ENCODE assay signal across 1 cellular context in the genomic region with DNA sequence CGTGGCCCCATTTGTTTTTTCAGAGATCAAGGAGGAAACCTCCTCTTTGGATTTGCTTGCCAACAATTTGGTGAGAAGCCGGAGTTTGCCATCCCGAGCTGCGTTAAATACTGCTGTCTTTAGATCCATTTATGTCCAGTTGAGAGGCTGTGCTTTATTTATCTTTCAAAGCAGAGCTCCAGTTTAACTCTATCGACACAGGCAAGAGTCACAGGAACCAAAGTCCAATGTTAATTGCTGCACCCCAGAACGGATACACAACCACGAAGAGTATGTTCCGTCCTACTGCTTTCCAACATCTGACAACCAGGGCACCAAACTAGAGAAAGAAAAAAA.
TF ChIP-seq lines count a peak whose summit lies in the region.

No MANE protein-coding gene starts in this region.

TF ChIP-seq in HepG2, 621 proteins besides CTCF, POLR2A, EP300 and RAD21 (continued from another document and continues in another):
- TF ChIP-seq, protein P1, sequence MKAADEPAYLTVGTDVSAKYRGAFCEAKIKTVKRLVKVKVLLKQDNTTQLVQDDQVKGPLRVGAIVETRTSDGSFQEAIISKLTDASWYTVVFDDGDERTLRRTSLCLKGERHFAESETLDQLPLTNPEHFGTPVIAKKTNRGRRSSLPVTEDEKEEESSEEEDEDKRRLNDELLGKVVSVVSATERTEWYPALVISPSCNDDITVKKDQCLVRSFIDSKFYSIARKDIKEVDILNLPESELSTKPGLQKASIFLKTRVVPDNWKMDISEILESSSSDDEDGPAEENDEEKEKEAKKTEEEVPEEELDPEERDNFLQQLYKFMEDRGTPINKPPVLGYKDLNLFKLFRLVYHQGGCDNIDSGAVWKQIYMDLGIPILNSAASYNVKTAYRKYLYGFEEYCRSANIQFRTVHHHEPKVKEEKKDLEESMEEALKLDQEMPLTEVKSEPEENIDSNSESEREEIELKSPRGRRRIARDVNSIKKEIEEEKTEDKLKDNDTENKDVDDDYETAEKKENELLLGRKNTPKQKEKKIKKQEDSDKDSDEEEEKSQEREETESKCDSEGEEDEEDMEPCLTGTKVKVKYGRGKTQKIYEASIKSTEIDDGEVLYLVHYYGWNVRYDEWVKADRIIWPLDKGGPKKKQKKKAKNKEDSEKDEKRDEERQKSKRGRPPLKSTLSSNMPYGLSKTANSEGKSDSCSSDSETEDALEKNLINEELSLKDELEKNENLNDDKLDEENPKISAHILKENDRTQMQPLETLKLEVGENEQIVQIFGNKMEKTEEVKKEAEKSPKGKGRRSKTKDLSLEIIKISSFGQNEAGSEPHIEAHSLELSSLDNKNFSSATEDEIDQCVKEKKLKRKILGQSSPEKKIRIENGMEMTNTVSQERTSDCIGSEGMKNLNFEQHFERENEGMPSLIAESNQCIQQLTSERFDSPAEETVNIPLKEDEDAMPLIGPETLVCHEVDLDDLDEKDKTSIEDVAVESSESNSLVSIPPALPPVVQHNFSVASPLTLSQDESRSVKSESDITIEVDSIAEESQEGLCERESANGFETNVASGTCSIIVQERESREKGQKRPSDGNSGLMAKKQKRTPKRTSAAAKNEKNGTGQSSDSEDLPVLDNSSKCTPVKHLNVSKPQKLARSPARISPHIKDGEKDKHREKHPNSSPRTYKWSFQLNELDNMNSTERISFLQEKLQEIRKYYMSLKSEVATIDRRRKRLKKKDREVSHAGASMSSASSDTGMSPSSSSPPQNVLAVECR (CRISPR knock-in tag; IDR thresholded peaks at IDR 0.05; ENCODE audit: borderline replicate concordance) = peak; percentile 56; the same call in 1 of the 2 replicates
- TF ChIP-seq, protein P2, sequence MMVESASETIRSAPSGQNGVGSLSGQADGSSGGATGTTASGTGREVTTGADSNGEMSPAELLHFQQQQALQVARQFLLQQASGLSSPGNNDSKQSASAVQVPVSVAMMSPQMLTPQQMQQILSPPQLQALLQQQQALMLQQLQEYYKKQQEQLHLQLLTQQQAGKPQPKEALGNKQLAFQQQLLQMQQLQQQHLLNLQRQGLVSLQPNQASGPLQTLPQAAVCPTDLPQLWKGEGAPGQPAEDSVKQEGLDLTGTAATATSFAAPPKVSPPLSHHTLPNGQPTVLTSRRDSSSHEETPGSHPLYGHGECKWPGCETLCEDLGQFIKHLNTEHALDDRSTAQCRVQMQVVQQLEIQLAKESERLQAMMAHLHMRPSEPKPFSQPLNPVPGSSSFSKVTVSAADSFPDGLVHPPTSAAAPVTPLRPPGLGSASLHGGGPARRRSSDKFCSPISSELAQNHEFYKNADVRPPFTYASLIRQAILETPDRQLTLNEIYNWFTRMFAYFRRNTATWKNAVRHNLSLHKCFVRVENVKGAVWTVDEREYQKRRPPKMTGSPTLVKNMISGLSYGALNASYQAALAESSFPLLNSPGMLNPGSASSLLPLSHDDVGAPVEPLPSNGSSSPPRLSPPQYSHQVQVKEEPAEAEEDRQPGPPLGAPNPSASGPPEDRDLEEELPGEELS (CRISPR knock-in tag; IDR thresholded peaks at IDR 0.05) = peak; percentile 83
- TF ChIP-seq, protein P3, sequence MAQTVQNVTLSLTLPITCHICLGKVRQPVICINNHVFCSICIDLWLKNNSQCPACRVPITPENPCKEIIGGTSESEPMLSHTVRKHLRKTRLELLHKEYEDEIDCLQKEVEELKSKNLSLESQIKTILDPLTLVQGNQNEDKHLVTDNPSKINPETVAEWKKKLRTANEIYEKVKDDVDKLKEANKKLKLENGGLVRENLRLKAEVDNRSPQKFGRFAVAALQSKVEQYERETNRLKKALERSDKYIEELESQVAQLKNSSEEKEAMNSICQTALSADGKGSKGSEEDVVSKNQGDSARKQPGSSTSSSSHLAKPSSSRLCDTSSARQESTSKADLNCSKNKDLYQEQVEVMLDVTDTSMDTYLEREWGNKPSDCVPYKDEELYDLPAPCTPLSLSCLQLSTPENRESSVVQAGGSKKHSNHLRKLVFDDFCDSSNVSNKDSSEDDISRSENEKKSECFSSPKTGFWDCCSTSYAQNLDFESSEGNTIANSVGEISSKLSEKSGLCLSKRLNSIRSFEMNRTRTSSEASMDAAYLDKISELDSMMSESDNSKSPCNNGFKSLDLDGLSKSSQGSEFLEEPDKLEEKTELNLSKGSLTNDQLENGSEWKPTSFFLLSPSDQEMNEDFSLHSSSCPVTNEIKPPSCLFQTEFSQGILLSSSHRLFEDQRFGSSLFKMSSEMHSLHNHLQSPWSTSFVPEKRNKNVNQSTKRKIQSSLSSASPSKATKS (CRISPR knock-in tag; IDR thresholded peaks at IDR 0.05) = no peak
- TF ChIP-seq ZFP62 (CRISPR knock-in tag; IDR thresholded peaks at IDR 0.05) = no peak
- no peak for TF ChIP-seq ELF4 (CRISPR knock-in tag; IDR thresholded peaks at IDR 0.05; ENCODE audit: borderline replicate concordance)
- TF ChIP-seq, protein P4, sequence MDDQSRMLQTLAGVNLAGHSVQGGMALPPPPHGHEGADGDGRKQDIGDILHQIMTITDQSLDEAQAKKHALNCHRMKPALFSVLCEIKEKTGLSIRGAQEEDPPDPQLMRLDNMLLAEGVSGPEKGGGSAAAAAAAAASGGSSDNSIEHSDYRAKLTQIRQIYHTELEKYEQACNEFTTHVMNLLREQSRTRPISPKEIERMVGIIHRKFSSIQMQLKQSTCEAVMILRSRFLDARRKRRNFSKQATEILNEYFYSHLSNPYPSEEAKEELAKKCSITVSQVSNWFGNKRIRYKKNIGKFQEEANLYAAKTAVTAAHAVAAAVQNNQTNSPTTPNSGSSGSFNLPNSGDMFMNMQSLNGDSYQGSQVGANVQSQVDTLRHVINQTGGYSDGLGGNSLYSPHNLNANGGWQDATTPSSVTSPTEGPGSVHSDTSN (CRISPR knock-in tag; IDR thresholded peaks at IDR 0.05; ENCODE audit: borderline replicate concordance) = no peak
- no peak for TF ChIP-seq SNAPC2 (CRISPR knock-in tag; IDR thresholded peaks at IDR 0.05)
- TF ChIP-seq, protein P5, sequence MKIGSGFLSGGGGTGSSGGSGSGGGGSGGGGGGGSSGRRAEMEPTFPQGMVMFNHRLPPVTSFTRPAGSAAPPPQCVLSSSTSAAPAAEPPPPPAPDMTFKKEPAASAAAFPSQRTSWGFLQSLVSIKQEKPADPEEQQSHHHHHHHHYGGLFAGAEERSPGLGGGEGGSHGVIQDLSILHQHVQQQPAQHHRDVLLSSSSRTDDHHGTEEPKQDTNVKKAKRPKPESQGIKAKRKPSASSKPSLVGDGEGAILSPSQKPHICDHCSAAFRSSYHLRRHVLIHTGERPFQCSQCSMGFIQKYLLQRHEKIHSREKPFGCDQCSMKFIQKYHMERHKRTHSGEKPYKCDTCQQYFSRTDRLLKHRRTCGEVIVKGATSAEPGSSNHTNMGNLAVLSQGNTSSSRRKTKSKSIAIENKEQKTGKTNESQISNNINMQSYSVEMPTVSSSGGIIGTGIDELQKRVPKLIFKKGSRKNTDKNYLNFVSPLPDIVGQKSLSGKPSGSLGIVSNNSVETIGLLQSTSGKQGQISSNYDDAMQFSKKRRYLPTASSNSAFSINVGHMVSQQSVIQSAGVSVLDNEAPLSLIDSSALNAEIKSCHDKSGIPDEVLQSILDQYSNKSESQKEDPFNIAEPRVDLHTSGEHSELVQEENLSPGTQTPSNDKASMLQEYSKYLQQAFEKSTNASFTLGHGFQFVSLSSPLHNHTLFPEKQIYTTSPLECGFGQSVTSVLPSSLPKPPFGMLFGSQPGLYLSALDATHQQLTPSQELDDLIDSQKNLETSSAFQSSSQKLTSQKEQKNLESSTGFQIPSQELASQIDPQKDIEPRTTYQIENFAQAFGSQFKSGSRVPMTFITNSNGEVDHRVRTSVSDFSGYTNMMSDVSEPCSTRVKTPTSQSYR (CRISPR knock-in tag; IDR thresholded peaks at IDR 0.05; ENCODE audit: borderline replicate concordance) = no peak
- no peak for TF ChIP-seq NR2F6 (IDR thresholded peaks at IDR 0.05)
- TF ChIP-seq NR2F6 (CRISPR knock-in tag; IDR thresholded peaks at IDR 0.05) = no peak
- TF ChIP-seq ARHGAP35 (CRISPR knock-in tag; IDR thresholded peaks at IDR 0.05; ENCODE audit: borderline replicate concordance) = no peak
- TF ChIP-seq ZNF230 (CRISPR knock-in tag; IDR thresholded peaks at IDR 0.05) = no peak
- TF ChIP-seq, protein P6, sequence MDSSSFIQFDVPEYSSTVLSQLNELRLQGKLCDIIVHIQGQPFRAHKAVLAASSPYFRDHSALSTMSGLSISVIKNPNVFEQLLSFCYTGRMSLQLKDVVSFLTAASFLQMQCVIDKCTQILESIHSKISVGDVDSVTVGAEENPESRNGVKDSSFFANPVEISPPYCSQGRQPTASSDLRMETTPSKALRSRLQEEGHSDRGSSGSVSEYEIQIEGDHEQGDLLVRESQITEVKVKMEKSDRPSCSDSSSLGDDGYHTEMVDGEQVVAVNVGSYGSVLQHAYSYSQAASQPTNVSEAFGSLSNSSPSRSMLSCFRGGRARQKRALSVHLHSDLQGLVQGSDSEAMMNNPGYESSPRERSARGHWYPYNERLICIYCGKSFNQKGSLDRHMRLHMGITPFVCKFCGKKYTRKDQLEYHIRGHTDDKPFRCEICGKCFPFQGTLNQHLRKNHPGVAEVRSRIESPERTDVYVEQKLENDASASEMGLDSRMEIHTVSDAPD (CRISPR knock-in tag; IDR thresholded peaks at IDR 0.05) = no peak
- TF ChIP-seq SMAD9 (CRISPR knock-in tag; IDR thresholded peaks at IDR 0.05) = no peak
- TF ChIP-seq, protein P7, sequence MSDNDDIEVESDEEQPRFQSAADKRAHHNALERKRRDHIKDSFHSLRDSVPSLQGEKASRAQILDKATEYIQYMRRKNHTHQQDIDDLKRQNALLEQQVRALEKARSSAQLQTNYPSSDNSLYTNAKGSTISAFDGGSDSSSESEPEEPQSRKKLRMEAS (IDR thresholded peaks at IDR 0.05) = 0 out of 2 replicates have a peak, but pooled peaks have one; percentile 33
- TF ChIP-seq ZFP1 (CRISPR knock-in tag; IDR thresholded peaks at IDR 0.05) = 0 out of 2 replicates have a peak, but pooled peaks have one; percentile 44
- TF ChIP-seq ZMYM3 (CRISPR knock-in tag; IDR thresholded peaks at IDR 0.05) = no peak
- TF ChIP-seq SALL1 (CRISPR knock-in tag; IDR thresholded peaks at IDR 0.05) = no peak; the same call in 1 of the 2 replicates
- TF ChIP-seq, protein P8, sequence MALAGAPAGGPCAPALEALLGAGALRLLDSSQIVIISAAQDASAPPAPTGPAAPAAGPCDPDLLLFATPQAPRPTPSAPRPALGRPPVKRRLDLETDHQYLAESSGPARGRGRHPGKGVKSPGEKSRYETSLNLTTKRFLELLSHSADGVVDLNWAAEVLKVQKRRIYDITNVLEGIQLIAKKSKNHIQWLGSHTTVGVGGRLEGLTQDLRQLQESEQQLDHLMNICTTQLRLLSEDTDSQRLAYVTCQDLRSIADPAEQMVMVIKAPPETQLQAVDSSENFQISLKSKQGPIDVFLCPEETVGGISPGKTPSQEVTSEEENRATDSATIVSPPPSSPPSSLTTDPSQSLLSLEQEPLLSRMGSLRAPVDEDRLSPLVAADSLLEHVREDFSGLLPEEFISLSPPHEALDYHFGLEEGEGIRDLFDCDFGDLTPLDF (CRISPR knock-in tag; IDR thresholded peaks at IDR 0.05) = no peak
- TF ChIP-seq, protein P9, sequence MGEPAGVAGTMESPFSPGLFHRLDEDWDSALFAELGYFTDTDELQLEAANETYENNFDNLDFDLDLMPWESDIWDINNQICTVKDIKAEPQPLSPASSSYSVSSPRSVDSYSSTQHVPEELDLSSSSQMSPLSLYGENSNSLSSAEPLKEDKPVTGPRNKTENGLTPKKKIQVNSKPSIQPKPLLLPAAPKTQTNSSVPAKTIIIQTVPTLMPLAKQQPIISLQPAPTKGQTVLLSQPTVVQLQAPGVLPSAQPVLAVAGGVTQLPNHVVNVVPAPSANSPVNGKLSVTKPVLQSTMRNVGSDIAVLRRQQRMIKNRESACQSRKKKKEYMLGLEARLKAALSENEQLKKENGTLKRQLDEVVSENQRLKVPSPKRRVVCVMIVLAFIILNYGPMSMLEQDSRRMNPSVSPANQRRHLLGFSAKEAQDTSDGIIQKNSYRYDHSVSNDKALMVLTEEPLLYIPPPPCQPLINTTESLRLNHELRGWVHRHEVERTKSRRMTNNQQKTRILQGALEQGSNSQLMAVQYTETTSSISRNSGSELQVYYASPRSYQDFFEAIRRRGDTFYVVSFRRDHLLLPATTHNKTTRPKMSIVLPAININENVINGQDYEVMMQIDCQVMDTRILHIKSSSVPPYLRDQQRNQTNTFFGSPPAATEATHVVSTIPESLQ (CRISPR knock-in tag; conservative IDR thresholded peaks at IDR 0.05) = no peak
- no peak for TF ChIP-seq TAF1 (CRISPR knock-in tag; IDR thresholded peaks at IDR 0.05)
- peak; percentile 63; the same call in 1 of the 2 replicates for TF ChIP-seq NCOR1 (IDR thresholded peaks at IDR 0.05; ENCODE audit: borderline replicate concordance, low read length)
- TF ChIP-seq, protein P10, sequence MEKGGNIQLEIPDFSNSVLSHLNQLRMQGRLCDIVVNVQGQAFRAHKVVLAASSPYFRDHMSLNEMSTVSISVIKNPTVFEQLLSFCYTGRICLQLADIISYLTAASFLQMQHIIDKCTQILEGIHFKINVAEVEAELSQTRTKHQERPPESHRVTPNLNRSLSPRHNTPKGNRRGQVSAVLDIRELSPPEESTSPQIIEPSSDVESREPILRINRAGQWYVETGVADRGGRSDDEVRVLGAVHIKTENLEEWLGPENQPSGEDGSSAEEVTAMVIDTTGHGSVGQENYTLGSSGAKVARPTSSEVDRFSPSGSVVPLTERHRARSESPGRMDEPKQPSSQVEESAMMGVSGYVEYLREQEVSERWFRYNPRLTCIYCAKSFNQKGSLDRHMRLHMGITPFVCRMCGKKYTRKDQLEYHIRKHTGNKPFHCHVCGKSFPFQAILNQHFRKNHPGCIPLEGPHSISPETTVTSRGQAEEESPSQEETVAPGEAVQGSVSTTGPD (CRISPR knock-in tag; IDR thresholded peaks at IDR 0.05) = no peak
- TF ChIP-seq, protein P11, sequence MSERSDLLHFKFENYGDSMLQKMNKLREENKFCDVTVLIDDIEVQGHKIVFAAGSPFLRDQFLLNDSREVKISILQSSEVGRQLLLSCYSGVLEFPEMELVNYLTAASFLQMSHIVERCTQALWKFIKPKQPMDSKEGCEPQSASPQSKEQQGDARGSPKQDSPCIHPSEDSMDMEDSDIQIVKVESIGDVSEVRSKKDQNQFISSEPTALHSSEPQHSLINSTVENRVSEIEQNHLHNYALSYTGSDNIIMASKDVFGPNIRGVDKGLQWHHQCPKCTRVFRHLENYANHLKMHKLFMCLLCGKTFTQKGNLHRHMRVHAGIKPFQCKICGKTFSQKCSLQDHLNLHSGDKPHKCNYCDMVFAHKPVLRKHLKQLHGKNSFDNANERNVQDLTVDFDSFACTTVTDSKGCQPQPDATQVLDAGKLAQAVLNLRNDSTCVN (CRISPR knock-in tag; IDR thresholded peaks at IDR 0.05; ENCODE audit: borderline replicate concordance) = no peak
- no peak for TF ChIP-seq ZNF235 (CRISPR knock-in tag; IDR thresholded peaks at IDR 0.05; ENCODE audit: borderline replicate concordance)
- TF ChIP-seq SRSF9 (IDR thresholded peaks at IDR 0.05; ENCODE audit: borderline replicate concordance, insufficient read depth, low read depth, low read length, poor library complexity, severe bottlenecking) = no peak
- no peak for TF ChIP-seq CBX5 (CRISPR knock-in tag; IDR thresholded peaks at IDR 0.05; ENCODE audit: borderline replicate concordance)
- no peak for TF ChIP-seq CCAR2 (optimal IDR thresholded peaks at IDR 0.05; ENCODE audit: low read depth, low read length)
- TF ChIP-seq, protein P12, sequence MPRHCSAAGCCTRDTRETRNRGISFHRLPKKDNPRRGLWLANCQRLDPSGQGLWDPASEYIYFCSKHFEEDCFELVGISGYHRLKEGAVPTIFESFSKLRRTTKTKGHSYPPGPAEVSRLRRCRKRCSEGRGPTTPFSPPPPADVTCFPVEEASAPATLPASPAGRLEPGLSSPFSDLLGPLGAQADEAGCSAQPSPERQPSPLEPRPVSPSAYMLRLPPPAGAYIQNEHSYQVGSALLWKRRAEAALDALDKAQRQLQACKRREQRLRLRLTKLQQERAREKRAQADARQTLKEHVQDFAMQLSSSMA (CRISPR knock-in tag; IDR thresholded peaks at IDR 0.05) = no peak
- no peak for TF ChIP-seq GTF2F1 (IDR thresholded peaks at IDR 0.05; ENCODE audit: low read length)
- TF ChIP-seq ZC3H13 (CRISPR knock-in tag; IDR thresholded peaks at IDR 0.05) = no peak
- TF ChIP-seq MYNN (CRISPR knock-in tag; IDR thresholded peaks at IDR 0.05; ENCODE audit: low read depth) = no peak
- 0 out of 2 replicates have a peak, but pooled peaks have one; percentile 34 for TF ChIP-seq ZSCAN20 (CRISPR knock-in tag; IDR thresholded peaks at IDR 0.05; ENCODE audit: borderline replicate concordance)
- TF ChIP-seq ZNF891 (CRISPR knock-in tag; IDR thresholded peaks at IDR 0.05) = no peak
- TF ChIP-seq ZNF329 (CRISPR knock-in tag; IDR thresholded peaks at IDR 0.05; ENCODE audit: low read depth) = no peak
